In the genomic region with DNA sequence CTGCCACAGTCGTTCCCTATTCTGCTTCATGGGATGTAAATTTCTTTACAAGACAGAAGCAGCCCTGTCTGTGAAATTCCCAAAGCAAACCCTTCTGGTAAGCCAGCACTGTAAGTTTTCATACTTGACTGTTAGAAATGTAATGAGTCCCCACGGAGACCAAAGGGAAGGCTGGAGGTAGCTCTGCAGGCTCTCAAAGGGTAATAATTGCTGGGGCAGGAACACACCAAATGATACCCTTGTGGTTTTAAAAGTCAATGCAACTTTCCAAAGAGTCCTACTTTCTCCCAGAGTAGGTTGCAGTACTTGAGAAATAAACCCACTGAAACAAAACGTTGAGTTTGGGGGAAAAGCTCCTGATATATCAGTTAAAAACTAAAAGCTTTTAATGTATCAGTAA, we compare ENCODE assay signal across 31 cellular contexts.
DNase-seq lines count a peak whose midpoint lies in the region; ATAC-seq and TF ChIP-seq lines count a peak whose summit lies in the region.
"Had no signal": no experiment of that assay in that cellular context is flagged by ENCODE, and none has a peak within 500 bp of the region (broad histone marks: within the 10 kb centered on the region; RNA-seq: fewer than 3 reads in every experiment).

No MANE protein-coding gene starts in this region.

- WGBS in H9 (ENCODE audit: extremely low coverage, insufficient read length, low lambda C conversion rate), result no CpG with 5 or more reads among the region's 3 CpGs
- 6% methylated on average over 2 of the region's 3 CpGs for WGBS in mesenchymal stem cell

- no peaks in the 10 kb centered on the region for H3K36me3 ChIP-seq in mesenchymal stem cell (ENCODE audit: control insufficient read depth in 1 of 2, insufficient read depth in 2 of 2, low read depth in 1 of 2, low read length in 2 of 2)
- H3K36me3 ChIP-seq: sigmoid colon, tibial artery had no signal

- peaks cover 3% of the 10 kb centered on the region for H4K20me1 ChIP-seq in H9 (ENCODE audit: control insufficient read depth, insufficient read depth, insufficient read length)

- no peak overlapping the region for H2BK5ac ChIP-seq in H9 (ENCODE audit: insufficient read length, low read length)
- H2BK5ac ChIP-seq in mesenchymal stem cell (ENCODE audit: low read depth, low read length, poor library complexity, severe bottlenecking), result no peak overlapping the region

- H3K4ac ChIP-seq in H9 (ENCODE audit: low read depth, low read length) (no peak overlapping the region), mesenchymal stem cell (ENCODE audit: low read depth in 1 of 2, low read length in 2 of 2) (no peak overlapping the region)

- H4K5ac ChIP-seq in H9 (ENCODE audit: insufficient read length, low read depth, low read length), result no peak overlapping the region

- no peak overlapping the region for H4K91ac ChIP-seq in H9 (ENCODE audit: insufficient read length, low read depth, low read length)
- no peak overlapping the region for H4K91ac ChIP-seq in mesenchymal stem cell (ENCODE audit: low read length)

- CTCF ChIA-PET in WTC11 (lab: Charles Lee), result interaction anchor here (0.8 kb wide), 1 partner anchor 125 kb away, joined by 3 read pairs; no protein-coding TSS in a partner anchor

- H2AK5ac ChIP-seq in H9 (ENCODE audit: insufficient read length, low read length) (no peak overlapping the region), mesenchymal stem cell (ENCODE audit: low read length, severe bottlenecking) (no peak overlapping the region)

- no peak overlapping the region for H2BK120ac ChIP-seq in H9 (ENCODE audit: low read depth, low read length, poor library complexity, severe bottlenecking)
- peak overlapping the region; percentile 21 for H2BK120ac ChIP-seq in mesenchymal stem cell (ENCODE audit: low read depth, low read length)

- H2BK12ac ChIP-seq in H9 (ENCODE audit: insufficient read length, low read depth, low read length) (no peak overlapping the region), mesenchymal stem cell (ENCODE audit: low read length in 2 of 2) (no peak overlapping the region)

- H3K9ac ChIP-seq in H9 (ENCODE audit: extremely low read depth, insufficient read length, low read length) (no peak overlapping the region), mesenchymal stem cell (ENCODE audit: low read length) (no peak overlapping the region)

- H3K4me3 ChIP-seq in mesenchymal stem cell (ENCODE audit: insufficient read depth in 1 of 2, low read depth in 1 of 2, low read length in 2 of 2), result no peak overlapping the region
- H3K4me3 ChIP-seq: GM12878, sigmoid colon, tibial artery had no signal

- no peaks in the 10 kb centered on the region for H3K79me1 ChIP-seq in H9 (ENCODE audit: insufficient read depth, low read depth, low read length, poor library complexity, severe bottlenecking)
- no peaks in the 10 kb centered on the region for H3K79me1 ChIP-seq in mesenchymal stem cell (replicated peaks; ENCODE audit: low read length, poor library complexity, severe bottlenecking)

- peaks cover 6% of the 10 kb centered on the region for H3K23me2 ChIP-seq in H9 (ENCODE audit: insufficient read length, low read depth, low read length, poor library complexity, severe bottlenecking)

- no peak overlapping the region for H3K27ac ChIP-seq in H9 (ENCODE audit: insufficient read length, low read depth, low read length)
- no peak overlapping the region for H3K27ac ChIP-seq in mesenchymal stem cell (ENCODE audit: low read length, poor library complexity, severe bottlenecking)
- H3K27ac ChIP-seq: tibial artery had no signal

- TF ChIP-seq CTCF in H9 (conservative IDR thresholded peaks at IDR 0.05) (peak; percentile 43), WTC11 (IDR thresholded peaks at IDR 0.05) (no peak)

- H3K79me2 ChIP-seq in H9 (ENCODE audit: insufficient read depth, low read length), result no peaks in the 10 kb centered on the region

- no peak overlapping the region for H3K14ac ChIP-seq in H9 (ENCODE audit: insufficient read depth, low read length)
- no peak overlapping the region for H3K14ac ChIP-seq in mesenchymal stem cell (ENCODE audit: low read length in 2 of 2)

- ATAC-seq in WTC11 (peak; percentile 20; the same call in 1 of the 2 replicates), GM18861 (IDR thresholded peaks at IDR 0.05; ENCODE audit: unreplicated experiment) (no peak), GM19463 (IDR thresholded peaks at IDR 0.05; ENCODE audit: unreplicated experiment) (no peak)
- no peak for ATAC-seq in activated naive CD8-positive, alpha-beta T cell treated with anti-CD3 and anti-CD28 coated beads, Interleukin-2, amount 50 U/mL, for 24 hours
- ATAC-seq: activated T-helper 17 cell treated with anti-CD3 and anti-CD28 coated beads, Interleukin-2, amount 50 U/mL, for 72 hours; CD8-positive, alpha-beta T cell; GM12878; Right ventricle myocardium inferior; stimulated activated naive CD8-positive, alpha-beta T cell treated with anti-CD3 and anti-CD28 coated beads, Interleukin-15, amount 100 ng/mL, for 72 hours had no signal

- H3K4me3 Mint-ChIP-seq in H9 (no peak overlapping the region), WTC11 (no peak overlapping the region)
- H3K4me3 Mint-ChIP-seq in activated naive CD8-positive, alpha-beta T cell treated with anti-CD3 and anti-CD28 coated beads, Interleukin-2, amount 50 U/mL, for 24 hours, result no peak overlapping the region
- H3K4me3 Mint-ChIP-seq: activated B cell treated with CpG ODN at 0.5 μM for 24 hours; activated naive CD4-positive, alpha-beta T cell treated with anti-CD3 and anti-CD28 coated beads, Interleukin-2, amount 50 U/mL, for 24 hours; activated T-helper 17 cell treated with anti-CD3 and anti-CD28 coated beads, Interleukin-2, amount 50 U/mL, for 72 hours; CD8-positive, alpha-beta T cell; stimulated activated naive CD8-positive, alpha-beta T cell treated with anti-CD3 and anti-CD28 coated beads, Interleukin-15, amount 100 ng/mL, for 72 hours had no signal

- H3K4me1 ChIP-seq in H9 (ENCODE audit: insufficient read depth, low read length), result peaks cover 4% of the 10 kb centered on the region; the same call in 1 of the 2 replicates
- H3K4me1 ChIP-seq in mesenchymal stem cell (ENCODE audit: control insufficient read depth, insufficient read depth, low read depth, low read length), result peaks cover 15% of the 10 kb centered on the region

- H3K9me3 ChIP-seq in H9 (ENCODE audit: control insufficient read depth, low read depth, low read length) (no peaks in the 10 kb centered on the region), mesenchymal stem cell (ENCODE audit: control insufficient read depth, low read length) (no peaks in the 10 kb centered on the region)
- H3K9me3 ChIP-seq: sigmoid colon, tibial artery had no signal

- H2BK20ac ChIP-seq in H9 (ENCODE audit: low read depth, low read length, poor library complexity, severe bottlenecking), result no peak overlapping the region

- no peak overlapping the region for H3K56ac ChIP-seq in H9 (ENCODE audit: insufficient read length, low read depth, low read length)

- DNase-seq in DMS153 treated with DMSO at 0.1 percent for 48 hours (lab: John Stamatoyannopoulos, UW; ENCODE audit: unreplicated experiment), result peak; percentile 50
- no peak for DNase-seq in DMS153 (lab: John Stamatoyannopoulos, UW)
- DNase-seq in H9, result no peak
- no peak for DNase-seq in WTC11 (ENCODE audit: low spot score)
- peak; percentile 31 for DNase-seq in mesenchymal stem cell
- DNase-seq in activated naive CD8-positive, alpha-beta T cell treated with anti-CD3 and anti-CD28 coated beads, Interleukin-2, amount 50 U/mL, for 24 hours, result no peak
- DNase-seq: 8988T; activated B cell treated with CpG ODN at 0.5 μM for 24 hours; activated CD4-positive, alpha-beta T cell treated with anti-CD3 and anti-CD28 coated beads, Interleukin-2, amount 50 U/mL, for 4 hours; activated CD8-positive, alpha-beta memory T cell treated with anti-CD3 and anti-CD28 coated beads, Interleukin-2, amount 50 U/mL, for 4 hours; AML-193; anterior cingulate cortex; CD8-positive, alpha-beta T cell; dermis blood vessel endothelial cell; DMS79 treated with DMSO at 0.1 percent for 48 hours; NCI-H774; OCI-M1; posterior cingulate gyrus; sigmoid colon; stimulated activated CD4-positive, alpha-beta T cell treated with anti-CD3 and anti-CD28 coated beads, Interleukin-15, amount 100 ng/mL, for 24 hours; stimulated activated naive CD8-positive, alpha-beta T cell treated with anti-CD3 and anti-CD28 coated beads, Interleukin-15, amount 100 ng/mL, for 72 hours; SW 1271; T1000; tibial artery had no signal

- H3K9me3 Mint-ChIP-seq in H9, result no peaks in the 10 kb centered on the region; a peak in 2 of 5 replicates
- H3K9me3 Mint-ChIP-seq in WTC11, result no peaks in the 10 kb centered on the region
- H3K9me3 Mint-ChIP-seq in activated naive CD8-positive, alpha-beta T cell treated with anti-CD3 and anti-CD28 coated beads, Interleukin-2, amount 50 U/mL, for 24 hours, result no peaks in the 10 kb centered on the region
- H3K9me3 Mint-ChIP-seq: activated B cell treated with CpG ODN at 0.5 μM for 24 hours; activated naive CD4-positive, alpha-beta T cell treated with anti-CD3 and anti-CD28 coated beads, Interleukin-2, amount 50 U/mL, for 24 hours; activated T-helper 17 cell treated with anti-CD3 and anti-CD28 coated beads, Interleukin-2, amount 50 U/mL, for 72 hours; CD8-positive, alpha-beta T cell; IgD-negative memory B cell; stimulated activated naive CD8-positive, alpha-beta T cell treated with anti-CD3 and anti-CD28 coated beads, Interleukin-15, amount 100 ng/mL, for 72 hours had no signal

- no peaks in the 10 kb centered on the region for H3K27me3 ChIP-seq in H9 (ENCODE audit: insufficient read depth, low read length)
- H3K27me3 ChIP-seq in mesenchymal stem cell (ENCODE audit: control insufficient read depth in 1 of 2, insufficient read depth in 1 of 2, low read length in 2 of 2), result peaks cover 9 to 57% of the 10 kb centered on the region in 2 experiments
- H3K27me3 ChIP-seq: sigmoid colon had no signal

- no peak overlapping the region for H3K18ac ChIP-seq in H9 (ENCODE audit: insufficient read length, low read depth, low read length)
- no peak overlapping the region for H3K18ac ChIP-seq in mesenchymal stem cell (ENCODE audit: low read depth in 1 of 2, low read length in 2 of 2)

- POLR2A ChIA-PET in WTC11 (lab: Charles Lee), result interaction anchor here (0.6 kb wide), 1 partner anchor 98 kb away, joined by 3 read pairs; no protein-coding TSS in a partner anchor

- H2AFZ ChIP-seq in H9 (ENCODE audit: low read length), result no peak overlapping the region
- H2AFZ ChIP-seq in mesenchymal stem cell (ENCODE audit: low read depth, low read length), result no peak overlapping the region

- H3T11ph ChIP-seq in H9 (ENCODE audit: low read length), result no peak overlapping the region

- H2BK15ac ChIP-seq in H9 (ENCODE audit: low read depth, low read length), result no peak overlapping the region
- no peak overlapping the region for H2BK15ac ChIP-seq in mesenchymal stem cell (ENCODE audit: low read depth, poor library complexity, severe bottlenecking)

- H3K4me1 Mint-ChIP-seq in H9 (peaks cover 40 to 43% of the 10 kb centered on the region in 2 experiments), WTC11 (peaks cover 53% of the 10 kb centered on the region)
- peaks cover 21% of the 10 kb centered on the region for H3K4me1 Mint-ChIP-seq in activated naive CD8-positive, alpha-beta T cell treated with anti-CD3 and anti-CD28 coated beads, Interleukin-2, amount 50 U/mL, for 24 hours

- peaks cover 37% of the 10 kb centered on the region for H3K27me3 Mint-ChIP-seq in H9 (ENCODE audit: low read depth)
- peaks cover 69% of the 10 kb centered on the region for H3K27me3 Mint-ChIP-seq in WTC11 (ENCODE audit: low read depth)
- peaks cover 34% of the 10 kb centered on the region for H3K27me3 Mint-ChIP-seq in activated naive CD8-positive, alpha-beta T cell treated with anti-CD3 and anti-CD28 coated beads, Interleukin-2, amount 50 U/mL, for 24 hours
- H3K27me3 Mint-ChIP-seq: activated B cell treated with CpG ODN at 0.5 μM for 24 hours had no signal

- H3K36me3 Mint-ChIP-seq in H9 (ENCODE audit: insufficient read depth in 1 of 3, low read depth in 3 of 3) (no peaks in the 10 kb centered on the region), WTC11 (no peaks in the 10 kb centered on the region)
- H3K36me3 Mint-ChIP-seq in activated naive CD8-positive, alpha-beta T cell treated with anti-CD3 and anti-CD28 coated beads, Interleukin-2, amount 50 U/mL, for 24 hours (ENCODE audit: low read depth), result no peaks in the 10 kb centered on the region
- H3K36me3 Mint-ChIP-seq: activated naive CD4-positive, alpha-beta T cell treated with anti-CD3 and anti-CD28 coated beads, Interleukin-2, amount 50 U/mL, for 24 hours; CD8-positive, alpha-beta T cell; IgD-negative memory B cell had no signal

- H4K8ac ChIP-seq in H9 (replicated peaks; ENCODE audit: insufficient read length, low read depth, low read length) (no peak overlapping the region), mesenchymal stem cell (ENCODE audit: low read length) (no peak overlapping the region)

- H3K23ac ChIP-seq in H9 (ENCODE audit: insufficient read length, low read depth, low read length), result no peak overlapping the region
- H3K23ac ChIP-seq in mesenchymal stem cell (ENCODE audit: low read length in 2 of 2), result no peak overlapping the region

- H3K4me2 ChIP-seq in H9 (ENCODE audit: insufficient read depth, insufficient read length, low read length) (no peak overlapping the region), mesenchymal stem cell (ENCODE audit: low read length, poor library complexity, severe bottlenecking) (no peak overlapping the region)

- H3K27ac Mint-ChIP-seq in H9, result no peak overlapping the region
- no peak overlapping the region for H3K27ac Mint-ChIP-seq in WTC11
- no peak overlapping the region for H3K27ac Mint-ChIP-seq in activated naive CD8-positive, alpha-beta T cell treated with anti-CD3 and anti-CD28 coated beads, Interleukin-2, amount 50 U/mL, for 24 hours
- H3K27ac Mint-ChIP-seq: activated naive CD4-positive, alpha-beta T cell treated with anti-CD3 and anti-CD28 coated beads, Interleukin-2, amount 50 U/mL, for 24 hours; activated T-helper 17 cell treated with anti-CD3 and anti-CD28 coated beads, Interleukin-2, amount 50 U/mL, for 72 hours; CD8-positive, alpha-beta T cell; IgD-negative memory B cell; stimulated activated naive CD8-positive, alpha-beta T cell treated with anti-CD3 and anti-CD28 coated beads, Interleukin-15, amount 100 ng/mL, for 72 hours had no signal

Comparison
In these comparisons a context has a peak if more than half of its experiments do, and no peak if none do; other contexts are left out.
1. DNase-seq: peak in DMS153 treated with DMSO at 0.1 percent for 48 hours (single experiment) and mesenchymal stem cell (single experiment); none in DMS153 (single experiment), H9 (single experiment), WTC11 (single experiment) and activated naive CD8-positive, alpha-beta T cell treated with anti-CD3 and anti-CD28 coated beads, Interleukin-2, amount 50 U/mL, for 24 hours (single experiment).